Comparison of ENCODE assay signal across 1 cellular context in the genomic region with DNA sequence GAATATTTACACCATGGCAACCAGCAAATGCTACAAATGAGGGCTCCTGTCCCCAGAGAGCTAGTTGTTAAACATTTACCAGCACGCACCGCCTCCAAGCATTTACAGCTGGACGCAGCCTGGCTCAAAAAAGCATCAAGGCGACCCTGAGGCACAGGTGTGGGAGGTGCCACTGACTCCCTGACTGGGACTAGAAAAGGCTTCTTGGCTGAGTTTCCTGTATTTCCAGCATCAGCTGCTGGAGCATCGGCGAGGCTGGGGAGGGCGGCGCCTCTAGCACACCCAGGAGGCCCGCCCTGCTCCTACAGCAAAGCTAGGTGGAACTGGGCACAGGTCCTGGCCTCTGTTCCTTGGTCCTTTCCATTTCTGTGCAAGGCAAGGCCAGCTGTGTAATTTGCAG.
TF ChIP-seq lines count a peak whose summit lies in the region.

No MANE protein-coding gene starts in this region.

TF ChIP-seq in HepG2, 621 proteins besides CTCF, POLR2A, EP300 and RAD21 (continued from another document):
- TF ChIP-seq, protein P1, sequence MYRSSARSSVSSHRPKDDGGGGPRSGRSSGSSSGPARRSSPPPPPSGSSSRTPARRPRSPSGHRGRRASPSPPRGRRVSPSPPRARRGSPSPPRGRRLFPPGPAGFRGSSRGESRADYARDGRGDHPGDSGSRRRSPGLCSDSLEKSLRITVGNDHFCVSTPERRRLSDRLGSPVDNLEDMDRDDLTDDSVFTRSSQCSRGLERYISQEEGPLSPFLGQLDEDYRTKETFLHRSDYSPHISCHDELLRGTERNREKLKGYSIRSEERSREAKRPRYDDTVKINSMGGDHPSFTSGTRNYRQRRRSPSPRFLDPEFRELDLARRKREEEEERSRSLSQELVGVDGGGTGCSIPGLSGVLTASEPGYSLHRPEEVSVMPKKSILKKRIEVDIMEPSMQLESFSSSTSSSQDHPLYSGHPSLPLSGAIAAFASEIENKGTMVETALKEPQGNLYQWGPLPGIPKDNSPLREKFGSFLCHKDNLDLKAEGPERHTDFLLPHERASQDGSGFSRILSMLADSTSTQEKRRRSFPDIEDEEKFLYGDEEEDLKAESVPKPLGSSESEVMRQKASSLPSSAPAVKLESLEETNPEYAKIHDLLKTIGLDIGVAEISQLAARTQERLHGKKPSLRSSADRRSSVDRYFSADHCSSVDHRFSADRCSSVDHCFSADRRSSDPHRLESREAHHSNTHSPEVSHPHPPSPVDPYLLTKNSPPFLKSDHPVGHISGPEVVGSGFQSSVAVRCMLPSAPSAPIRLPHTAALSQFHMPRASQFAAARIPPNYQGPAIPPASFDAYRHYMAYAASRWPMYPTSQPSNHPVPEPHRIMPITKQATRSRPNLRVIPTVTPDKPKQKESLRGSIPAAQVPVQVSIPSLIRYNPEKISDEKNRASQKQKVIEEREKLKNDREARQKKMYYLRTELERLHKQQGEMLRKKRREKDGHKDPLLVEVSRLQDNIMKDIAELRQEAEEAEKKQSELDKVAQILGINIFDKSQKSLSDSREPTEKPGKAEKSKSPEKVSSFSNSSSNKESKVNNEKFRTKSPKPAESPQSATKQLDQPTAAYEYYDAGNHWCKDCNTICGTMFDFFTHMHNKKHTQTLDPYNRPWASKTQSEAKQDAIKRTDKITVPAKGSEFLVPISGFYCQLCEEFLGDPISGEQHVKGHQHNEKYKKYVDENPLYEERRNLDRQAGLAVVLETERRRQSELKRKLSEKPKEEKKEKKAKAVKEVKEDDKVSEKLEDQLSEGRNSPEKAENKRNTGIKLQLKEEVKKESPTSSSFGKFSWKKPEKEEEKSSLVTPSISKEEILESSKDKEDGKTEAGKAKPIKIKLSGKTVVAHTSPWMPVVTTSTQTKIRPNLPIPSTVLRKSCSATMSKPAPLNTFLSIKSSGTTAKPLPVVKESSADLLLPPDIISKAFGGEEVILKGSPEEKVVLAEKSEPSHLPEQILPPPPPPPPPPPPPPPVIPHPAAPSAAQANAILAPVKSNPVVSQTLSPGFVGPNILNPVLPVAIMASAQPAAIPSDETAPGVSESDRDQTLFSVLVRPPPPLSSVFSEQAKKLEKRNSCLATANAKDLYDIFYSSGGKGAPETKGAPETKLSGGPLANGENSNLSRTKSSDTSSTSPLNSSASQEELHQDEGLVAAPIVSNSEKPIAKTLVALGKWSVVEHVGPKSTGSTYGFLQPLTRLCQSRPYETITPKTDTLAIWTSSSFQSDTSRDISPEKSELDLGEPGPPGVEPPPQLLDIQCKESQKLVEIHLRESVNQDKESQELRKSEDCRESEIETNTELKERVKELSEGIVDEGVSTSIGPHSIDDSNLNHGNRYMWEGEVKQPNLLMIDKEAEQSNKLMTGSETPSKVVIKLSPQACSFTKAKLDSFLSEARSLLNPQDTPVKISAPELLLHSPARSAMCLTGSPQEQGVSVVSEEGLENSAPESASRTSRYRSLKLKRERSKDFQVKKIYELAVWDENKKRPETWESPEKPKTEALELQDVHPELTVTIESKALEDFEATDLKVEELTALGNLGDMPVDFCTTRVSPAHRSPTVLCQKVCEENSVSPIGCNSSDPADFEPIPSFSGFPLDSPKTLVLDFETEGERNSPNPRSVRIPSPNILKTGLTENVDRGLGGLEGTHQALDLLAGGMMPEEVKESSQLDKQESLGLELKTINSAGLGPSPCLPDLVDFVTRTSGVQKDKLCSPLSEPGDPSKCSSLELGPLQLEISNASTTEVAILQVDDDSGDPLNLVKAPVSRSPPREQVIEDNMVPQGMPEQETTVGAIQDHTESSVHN (CRISPR knock-in tag; IDR thresholded peaks at IDR 0.05) = no peak
- TF ChIP-seq, protein P2, sequence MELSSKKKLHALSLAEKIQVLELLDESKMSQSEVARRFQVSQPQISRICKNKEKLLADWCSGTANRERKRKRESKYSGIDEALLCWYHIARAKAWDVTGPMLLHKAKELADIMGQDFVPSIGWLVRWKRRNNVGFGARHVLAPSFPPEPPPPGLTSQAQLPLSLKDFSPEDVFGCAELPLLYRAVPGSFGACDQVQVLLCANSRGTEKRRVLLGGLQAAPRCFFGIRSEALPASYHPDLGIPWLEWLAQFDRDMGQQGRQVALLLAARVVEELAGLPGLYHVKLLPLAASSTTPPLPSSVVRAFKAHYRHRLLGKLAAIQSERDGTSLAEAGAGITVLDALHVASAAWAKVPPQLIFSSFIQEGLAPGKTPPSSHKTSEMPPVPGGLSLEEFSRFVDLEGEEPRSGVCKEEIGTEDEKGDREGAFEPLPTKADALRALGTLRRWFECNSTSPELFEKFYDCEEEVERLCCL (CRISPR knock-in tag; IDR thresholded peaks at IDR 0.05; ENCODE audit: borderline replicate concordance) = no peak
- TF ChIP-seq, protein P3, sequence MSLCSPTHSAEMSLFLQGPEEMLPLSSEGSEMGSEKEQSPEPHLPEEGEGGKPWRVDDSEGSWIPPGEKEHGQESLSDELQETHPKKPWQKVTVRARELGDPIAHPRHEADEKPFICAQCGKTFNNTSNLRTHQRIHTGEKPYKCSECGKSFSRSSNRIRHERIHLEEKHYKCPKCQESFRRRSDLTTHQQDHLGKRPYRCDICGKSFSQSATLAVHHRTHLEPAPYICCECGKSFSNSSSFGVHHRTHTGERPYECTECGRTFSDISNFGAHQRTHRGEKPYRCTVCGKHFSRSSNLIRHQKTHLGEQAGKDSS (CRISPR knock-in tag; IDR thresholded peaks at IDR 0.05; ENCODE audit: borderline replicate concordance, low read depth) = no peak
- TF ChIP-seq, protein P4, sequence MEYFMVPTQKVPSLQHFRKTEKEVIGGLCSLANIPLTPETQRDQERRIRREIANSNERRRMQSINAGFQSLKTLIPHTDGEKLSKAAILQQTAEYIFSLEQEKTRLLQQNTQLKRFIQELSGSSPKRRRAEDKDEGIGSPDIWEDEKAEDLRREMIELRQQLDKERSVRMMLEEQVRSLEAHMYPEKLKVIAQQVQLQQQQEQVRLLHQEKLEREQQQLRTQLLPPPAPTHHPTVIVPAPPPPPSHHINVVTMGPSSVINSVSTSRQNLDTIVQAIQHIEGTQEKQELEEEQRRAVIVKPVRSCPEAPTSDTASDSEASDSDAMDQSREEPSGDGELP (IDR thresholded peaks at IDR 0.05; ENCODE audit: borderline replicate concordance, low read depth) = peak; percentile 52; the same call in 1 of the 2 replicates
- TF ChIP-seq, protein P5, sequence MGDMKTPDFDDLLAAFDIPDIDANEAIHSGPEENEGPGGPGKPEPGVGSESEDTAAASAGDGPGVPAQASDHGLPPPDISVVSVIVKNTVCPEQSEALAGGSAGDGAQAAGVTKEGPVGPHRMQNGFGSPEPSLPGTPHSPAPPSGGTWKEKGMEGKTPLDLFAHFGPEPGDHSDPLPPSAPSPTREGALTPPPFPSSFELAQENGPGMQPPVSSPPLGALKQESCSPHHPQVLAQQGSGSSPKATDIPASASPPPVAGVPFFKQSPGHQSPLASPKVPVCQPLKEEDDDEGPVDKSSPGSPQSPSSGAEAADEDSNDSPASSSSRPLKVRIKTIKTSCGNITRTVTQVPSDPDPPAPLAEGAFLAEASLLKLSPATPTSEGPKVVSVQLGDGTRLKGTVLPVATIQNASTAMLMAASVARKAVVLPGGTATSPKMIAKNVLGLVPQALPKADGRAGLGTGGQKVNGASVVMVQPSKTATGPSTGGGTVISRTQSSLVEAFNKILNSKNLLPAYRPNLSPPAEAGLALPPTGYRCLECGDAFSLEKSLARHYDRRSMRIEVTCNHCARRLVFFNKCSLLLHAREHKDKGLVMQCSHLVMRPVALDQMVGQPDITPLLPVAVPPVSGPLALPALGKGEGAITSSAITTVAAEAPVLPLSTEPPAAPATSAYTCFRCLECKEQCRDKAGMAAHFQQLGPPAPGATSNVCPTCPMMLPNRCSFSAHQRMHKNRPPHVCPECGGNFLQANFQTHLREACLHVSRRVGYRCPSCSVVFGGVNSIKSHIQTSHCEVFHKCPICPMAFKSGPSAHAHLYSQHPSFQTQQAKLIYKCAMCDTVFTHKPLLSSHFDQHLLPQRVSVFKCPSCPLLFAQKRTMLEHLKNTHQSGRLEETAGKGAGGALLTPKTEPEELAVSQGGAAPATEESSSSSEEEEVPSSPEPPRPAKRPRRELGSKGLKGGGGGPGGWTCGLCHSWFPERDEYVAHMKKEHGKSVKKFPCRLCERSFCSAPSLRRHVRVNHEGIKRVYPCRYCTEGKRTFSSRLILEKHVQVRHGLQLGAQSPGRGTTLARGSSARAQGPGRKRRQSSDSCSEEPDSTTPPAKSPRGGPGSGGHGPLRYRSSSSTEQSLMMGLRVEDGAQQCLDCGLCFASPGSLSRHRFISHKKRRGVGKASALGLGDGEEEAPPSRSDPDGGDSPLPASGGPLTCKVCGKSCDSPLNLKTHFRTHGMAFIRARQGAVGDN (CRISPR knock-in tag; IDR thresholded peaks at IDR 0.05) = 0 out of 2 replicates have a peak, but pooled peaks have one; percentile 18
- no peak for TF ChIP-seq CREM (IDR thresholded peaks at IDR 0.05)
- no peak for TF ChIP-seq CREM (CRISPR knock-in tag; IDR thresholded peaks at IDR 0.05)
- TF ChIP-seq, protein P6, sequence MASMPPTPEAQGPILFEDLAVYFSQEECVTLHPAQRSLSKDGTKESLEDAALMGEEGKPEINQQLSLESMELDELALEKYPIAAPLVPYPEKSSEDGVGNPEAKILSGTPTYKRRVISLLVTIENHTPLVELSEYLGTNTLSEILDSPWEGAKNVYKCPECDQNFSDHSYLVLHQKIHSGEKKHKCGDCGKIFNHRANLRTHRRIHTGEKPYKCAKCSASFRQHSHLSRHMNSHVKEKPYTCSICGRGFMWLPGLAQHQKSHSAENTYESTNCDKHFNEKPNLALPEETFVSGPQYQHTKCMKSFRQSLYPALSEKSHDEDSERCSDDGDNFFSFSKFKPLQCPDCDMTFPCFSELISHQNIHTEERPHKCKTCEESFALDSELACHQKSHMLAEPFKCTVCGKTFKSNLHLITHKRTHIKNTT (CRISPR knock-in tag; IDR thresholded peaks at IDR 0.05) = no peak
- TF ChIP-seq KDM2A (CRISPR knock-in tag; IDR thresholded peaks at IDR 0.05; ENCODE audit: borderline replicate concordance, low read depth) = no peak
- TF ChIP-seq, protein P7, sequence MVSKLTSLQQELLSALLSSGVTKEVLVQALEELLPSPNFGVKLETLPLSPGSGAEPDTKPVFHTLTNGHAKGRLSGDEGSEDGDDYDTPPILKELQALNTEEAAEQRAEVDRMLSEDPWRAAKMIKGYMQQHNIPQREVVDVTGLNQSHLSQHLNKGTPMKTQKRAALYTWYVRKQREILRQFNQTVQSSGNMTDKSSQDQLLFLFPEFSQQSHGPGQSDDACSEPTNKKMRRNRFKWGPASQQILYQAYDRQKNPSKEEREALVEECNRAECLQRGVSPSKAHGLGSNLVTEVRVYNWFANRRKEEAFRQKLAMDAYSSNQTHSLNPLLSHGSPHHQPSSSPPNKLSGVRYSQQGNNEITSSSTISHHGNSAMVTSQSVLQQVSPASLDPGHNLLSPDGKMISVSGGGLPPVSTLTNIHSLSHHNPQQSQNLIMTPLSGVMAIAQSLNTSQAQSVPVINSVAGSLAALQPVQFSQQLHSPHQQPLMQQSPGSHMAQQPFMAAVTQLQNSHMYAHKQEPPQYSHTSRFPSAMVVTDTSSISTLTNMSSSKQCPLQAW (CRISPR knock-in tag; IDR thresholded peaks at IDR 0.05) = peak; percentile 71; the same call in 1 of the 2 replicates
- 0 out of 2 replicates have a peak, but pooled peaks have one; percentile 24 for TF ChIP-seq ZNF501 (CRISPR knock-in tag; IDR thresholded peaks at IDR 0.05)
- TF ChIP-seq EEA1 (CRISPR knock-in tag; IDR thresholded peaks at IDR 0.05; ENCODE audit: borderline replicate concordance) = no peak
- peak; percentile 29; the same call in 1 of the 2 replicates for TF ChIP-seq SAP130 (CRISPR knock-in tag; IDR thresholded peaks at IDR 0.05; ENCODE audit: low read depth)
